Comparison of ENCODE assay signal across 9 cellular contexts in genomic region chr21:32921632-32922230, GRCh38.
DNase-seq lines count a peak whose midpoint lies in the region; ATAC-seq, FAIRE-seq and TF ChIP-seq lines count a peak whose summit lies in the region.
"Had no signal": no experiment of that assay in that cellular context is flagged by ENCODE, and none has a peak within 500 bp of the region (broad histone marks: within the 10 kb centered on the region; RNA-seq: fewer than 3 reads in every experiment).

No MANE protein-coding gene starts in this region.

- DNase-seq in BE2C (peak; percentile 59), HL-60 (ENCODE audit: low read depth in 1 of 2, low spot score in 1 of 2) (peak in 1 of 2 experiments; percentile 37), heart right ventricle (no peak), RCC 7860 (ENCODE audit: low spot score) (no peak)
- DNase-seq in activated CD4-positive, alpha-beta T cell treated with anti-CD3 and anti-CD28 coated beads, Interleukin-2, amount 50 U/mL, for 48 hours: peak; percentile 58 to 65
- peak; percentile 41 for DNase-seq in stimulated activated CD8-positive, alpha-beta memory T cell treated with anti-CD3 and anti-CD28 coated beads, Interleukin-4, amount 100 ng/mL, for 24 hours (ENCODE audit: low read depth)

- intact Hi-C loops in heart right ventricle (cut with DNase I): no loop called here

- ATAC-seq in heart right ventricle (no peak), GM21528 (IDR thresholded peaks at IDR 0.05; ENCODE audit: low FRiP score, unreplicated experiment) (no peak), GM18861 (IDR thresholded peaks at IDR 0.05; ENCODE audit: unreplicated experiment) (no peak)

- no peaks in the 10 kb centered on the region for H3K4me1 ChIP-seq in BE2C
- H3K4me1 ChIP-seq in heart right ventricle: peaks cover 0 to 12% (median 0%) of the 10 kb centered on the region in 9 donors

- H3K9me3 ChIP-seq in BE2C (no peaks in the 10 kb centered on the region; the same call in 1 of the 2 replicates), heart right ventricle (peaks cover 0 to 30% (median 12%) of the 10 kb centered on the region in 11 donors)

- no peak overlapping the region for H3K27ac ChIP-seq in HL-60 (replicated peaks)
- no peak overlapping the region for H3K27ac ChIP-seq in heart right ventricle

- peaks cover 4% of the 10 kb centered on the region for H3K27me3 ChIP-seq in BE2C
- no peaks in the 10 kb centered on the region for H3K27me3 ChIP-seq in HL-60 (ENCODE audit: insufficient read depth, poor library complexity, severe bottlenecking)
- H3K27me3 ChIP-seq in heart right ventricle: peaks cover 0 to 7% (median 0%) of the 10 kb centered on the region in 7 donors

- peak; percentile 72 for TF ChIP-seq CTCF in BE2C (IDR thresholded peaks at IDR 0.05; ENCODE audit: low read depth, low read length)
- peak; percentile 63 for TF ChIP-seq CTCF in HL-60 (IDR thresholded peaks at IDR 0.05; ENCODE audit: insufficient read depth, low read length)
- peak in 6 of 9 donors; percentile 20 to 65 (median 26) for TF ChIP-seq CTCF in heart right ventricle (IDR thresholded peaks at IDR 0.05)

- no peak for FAIRE-seq in RCC 7860 (lab: Jason Lieb, UNC)
- FAIRE-seq: colon had no signal

- H3K36me3 ChIP-seq in BE2C: no peaks in the 10 kb centered on the region
- H3K36me3 ChIP-seq in heart right ventricle: no peaks in the 10 kb centered on the region

- 67 to 70% methylated on average over 7 of the region's 7 CpGs for WGBS in heart right ventricle, 2 donors

- H3K4me3 ChIP-seq in BE2C (ENCODE audit: low read depth, low read length): no peak overlapping the region
- H3K4me3 ChIP-seq in HL-60 (replicated peaks; ENCODE audit: insufficient read depth, low read length): no peak overlapping the region
- H3K4me3 ChIP-seq in heart right ventricle: no peak overlapping the region

Comparison
In these comparisons a context has a peak if more than half of its experiments do, and no peak if none do; other contexts are left out.
1. DNase-seq: peak in BE2C (single experiment), activated CD4-positive, alpha-beta T cell treated with anti-CD3 and anti-CD28 coated beads, Interleukin-2, amount 50 U/mL, for 48 hours (2 of 2) and stimulated activated CD8-positive, alpha-beta memory T cell treated with anti-CD3 and anti-CD28 coated beads, Interleukin-4, amount 100 ng/mL, for 24 hours (single experiment); none in heart right ventricle (0 of 2) and RCC 7860 (single experiment).
2. Peak in every context shown above with its lines, with median percentiles within 50 percentile points of each other: CTCF ChIP-seq.